1 cellular context compared by ENCODE assay signal in the genomic region with DNA sequence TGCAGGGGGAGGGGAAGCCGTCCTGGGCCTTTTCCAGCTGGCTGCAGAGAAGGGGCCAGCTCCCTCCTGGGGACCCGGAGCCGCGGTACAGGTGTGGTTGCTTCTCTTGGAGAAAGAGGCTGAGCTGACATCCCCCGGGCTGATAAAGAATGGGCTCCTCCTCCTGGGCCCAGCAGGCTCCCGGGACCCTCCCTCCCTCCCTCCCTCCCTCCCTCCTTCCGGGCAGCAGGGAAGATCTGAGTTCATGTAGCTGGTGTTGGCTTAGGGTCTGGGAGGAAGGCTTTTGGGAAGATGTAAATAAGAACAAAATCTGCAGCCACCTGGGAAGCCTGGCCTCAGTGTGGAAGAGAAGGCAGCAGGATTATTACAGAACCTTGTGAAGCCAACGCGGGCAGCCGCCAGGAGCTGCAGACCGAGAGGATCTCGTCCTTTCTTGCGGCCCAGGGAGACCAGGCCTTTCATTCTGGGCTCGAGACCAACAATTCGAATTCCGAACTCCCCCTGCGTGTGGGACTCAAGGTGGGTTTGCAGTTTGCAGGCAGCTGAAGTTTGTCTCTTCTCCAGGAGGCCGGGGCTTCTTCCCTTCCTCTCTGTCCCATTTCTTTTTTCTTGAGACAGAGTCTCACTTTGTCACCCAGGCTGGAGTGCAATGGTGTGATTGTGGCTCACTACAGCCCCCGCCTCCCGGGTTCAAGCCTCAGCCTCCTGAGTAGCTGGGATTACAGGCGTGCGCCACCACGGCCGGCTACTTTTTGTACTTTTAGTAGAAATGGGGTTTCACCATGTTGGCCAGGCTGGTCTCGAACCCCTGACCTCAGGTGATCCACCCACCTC.
TF ChIP-seq lines count a peak whose summit lies in the region.

A gene with protein sequence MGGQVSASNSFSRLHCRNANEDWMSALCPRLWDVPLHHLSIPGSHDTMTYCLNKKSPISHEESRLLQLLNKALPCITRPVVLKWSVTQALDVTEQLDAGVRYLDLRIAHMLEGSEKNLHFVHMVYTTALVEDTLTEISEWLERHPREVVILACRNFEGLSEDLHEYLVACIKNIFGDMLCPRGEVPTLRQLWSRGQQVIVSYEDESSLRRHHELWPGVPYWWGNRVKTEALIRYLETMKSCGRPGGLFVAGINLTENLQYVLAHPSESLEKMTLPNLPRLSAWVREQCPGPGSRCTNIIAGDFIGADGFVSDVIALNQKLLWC (plus strand): TSS at position 216 of the 834 bp plus-strand sequence. CDS start 2,807 bp downstream, outside the sequence.

TF ChIP-seq in HepG2, 621 proteins besides CTCF, POLR2A, EP300 and RAD21 (continued from another document and continues in another):
- TF ChIP-seq, protein P1, sequence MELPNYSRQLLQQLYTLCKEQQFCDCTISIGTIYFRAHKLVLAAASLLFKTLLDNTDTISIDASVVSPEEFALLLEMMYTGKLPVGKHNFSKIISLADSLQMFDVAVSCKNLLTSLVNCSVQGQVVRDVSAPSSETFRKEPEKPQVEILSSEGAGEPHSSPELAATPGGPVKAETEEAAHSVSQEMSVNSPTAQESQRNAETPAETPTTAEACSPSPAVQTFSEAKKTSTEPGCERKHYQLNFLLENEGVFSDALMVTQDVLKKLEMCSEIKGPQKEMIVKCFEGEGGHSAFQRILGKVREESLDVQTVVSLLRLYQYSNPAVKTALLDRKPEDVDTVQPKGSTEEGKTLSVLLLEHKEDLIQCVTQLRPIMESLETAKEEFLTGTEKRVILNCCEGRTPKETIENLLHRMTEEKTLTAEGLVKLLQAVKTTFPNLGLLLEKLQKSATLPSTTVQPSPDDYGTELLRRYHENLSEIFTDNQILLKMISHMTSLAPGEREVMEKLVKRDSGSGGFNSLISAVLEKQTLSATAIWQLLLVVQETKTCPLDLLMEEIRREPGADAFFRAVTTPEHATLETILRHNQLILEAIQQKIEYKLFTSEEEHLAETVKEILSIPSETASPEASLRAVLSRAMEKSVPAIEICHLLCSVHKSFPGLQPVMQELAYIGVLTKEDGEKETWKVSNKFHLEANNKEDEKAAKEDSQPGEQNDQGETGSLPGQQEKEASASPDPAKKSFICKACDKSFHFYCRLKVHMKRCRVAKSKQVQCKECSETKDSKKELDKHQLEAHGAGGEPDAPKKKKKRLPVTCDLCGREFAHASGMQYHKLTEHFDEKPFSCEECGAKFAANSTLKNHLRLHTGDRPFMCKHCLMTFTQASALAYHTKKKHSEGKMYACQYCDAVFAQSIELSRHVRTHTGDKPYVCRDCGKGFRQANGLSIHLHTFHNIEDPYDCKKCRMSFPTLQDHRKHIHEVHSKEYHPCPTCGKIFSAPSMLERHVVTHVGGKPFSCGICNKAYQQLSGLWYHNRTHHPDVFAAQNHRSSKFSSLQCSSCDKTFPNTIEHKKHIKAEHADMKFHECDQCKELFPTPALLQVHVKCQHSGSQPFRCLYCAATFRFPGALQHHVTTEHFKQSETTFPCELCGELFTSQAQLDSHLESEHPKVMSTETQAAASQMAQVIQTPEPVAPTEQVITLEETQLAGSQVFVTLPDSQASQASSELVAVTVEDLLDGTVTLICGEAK (IDR thresholded peaks at IDR 0.05): no peak
- TF ChIP-seq, protein P1 (CRISPR knock-in tag; IDR thresholded peaks at IDR 0.05): no peak
- peak; percentile 46; the same call in 1 of the 2 replicates for TF ChIP-seq POLR2G (IDR thresholded peaks at IDR 0.05; ENCODE audit: low read depth, low read length)
- TF ChIP-seq CBX1 (IDR thresholded peaks at IDR 0.05; ENCODE audit: low read depth): no peak
- TF ChIP-seq, protein P2, sequence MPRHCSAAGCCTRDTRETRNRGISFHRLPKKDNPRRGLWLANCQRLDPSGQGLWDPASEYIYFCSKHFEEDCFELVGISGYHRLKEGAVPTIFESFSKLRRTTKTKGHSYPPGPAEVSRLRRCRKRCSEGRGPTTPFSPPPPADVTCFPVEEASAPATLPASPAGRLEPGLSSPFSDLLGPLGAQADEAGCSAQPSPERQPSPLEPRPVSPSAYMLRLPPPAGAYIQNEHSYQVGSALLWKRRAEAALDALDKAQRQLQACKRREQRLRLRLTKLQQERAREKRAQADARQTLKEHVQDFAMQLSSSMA (CRISPR knock-in tag; IDR thresholded peaks at IDR 0.05): no peak
- TF ChIP-seq, protein P3, sequence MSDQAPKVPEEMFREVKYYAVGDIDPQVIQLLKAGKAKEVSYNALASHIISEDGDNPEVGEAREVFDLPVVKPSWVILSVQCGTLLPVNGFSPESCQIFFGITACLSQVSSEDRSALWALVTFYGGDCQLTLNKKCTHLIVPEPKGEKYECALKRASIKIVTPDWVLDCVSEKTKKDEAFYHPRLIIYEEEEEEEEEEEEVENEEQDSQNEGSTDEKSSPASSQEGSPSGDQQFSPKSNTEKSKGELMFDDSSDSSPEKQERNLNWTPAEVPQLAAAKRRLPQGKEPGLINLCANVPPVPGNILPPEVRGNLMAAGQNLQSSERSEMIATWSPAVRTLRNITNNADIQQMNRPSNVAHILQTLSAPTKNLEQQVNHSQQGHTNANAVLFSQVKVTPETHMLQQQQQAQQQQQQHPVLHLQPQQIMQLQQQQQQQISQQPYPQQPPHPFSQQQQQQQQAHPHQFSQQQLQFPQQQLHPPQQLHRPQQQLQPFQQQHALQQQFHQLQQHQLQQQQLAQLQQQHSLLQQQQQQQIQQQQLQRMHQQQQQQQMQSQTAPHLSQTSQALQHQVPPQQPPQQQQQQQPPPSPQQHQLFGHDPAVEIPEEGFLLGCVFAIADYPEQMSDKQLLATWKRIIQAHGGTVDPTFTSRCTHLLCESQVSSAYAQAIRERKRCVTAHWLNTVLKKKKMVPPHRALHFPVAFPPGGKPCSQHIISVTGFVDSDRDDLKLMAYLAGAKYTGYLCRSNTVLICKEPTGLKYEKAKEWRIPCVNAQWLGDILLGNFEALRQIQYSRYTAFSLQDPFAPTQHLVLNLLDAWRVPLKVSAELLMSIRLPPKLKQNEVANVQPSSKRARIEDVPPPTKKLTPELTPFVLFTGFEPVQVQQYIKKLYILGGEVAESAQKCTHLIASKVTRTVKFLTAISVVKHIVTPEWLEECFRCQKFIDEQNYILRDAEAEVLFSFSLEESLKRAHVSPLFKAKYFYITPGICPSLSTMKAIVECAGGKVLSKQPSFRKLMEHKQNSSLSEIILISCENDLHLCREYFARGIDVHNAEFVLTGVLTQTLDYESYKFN (CRISPR knock-in tag; conservative IDR thresholded peaks at IDR 0.05): 0 out of 2 replicates have a peak, but pooled peaks have one; percentile 19
- TF ChIP-seq HMG20A (CRISPR knock-in tag; IDR thresholded peaks at IDR 0.05; ENCODE audit: borderline replicate concordance): no peak
- TF ChIP-seq ZMYM4 (CRISPR knock-in tag; IDR thresholded peaks at IDR 0.05): no peak
- TF ChIP-seq ZFP82 (CRISPR knock-in tag; IDR thresholded peaks at IDR 0.05; ENCODE audit: borderline replicate concordance): no peak
- no peak for TF ChIP-seq MAFF (IDR thresholded peaks at IDR 0.05; ENCODE audit: low read depth, low read length)
- TF ChIP-seq TBX2 (CRISPR knock-in tag; IDR thresholded peaks at IDR 0.05; ENCODE audit: borderline replicate concordance): peak; percentile 27; the same call in 1 of the 2 replicates
- no peak for TF ChIP-seq SCMH1 (CRISPR knock-in tag; IDR thresholded peaks at IDR 0.05; ENCODE audit: borderline replicate concordance)
- TF ChIP-seq ZFAT (CRISPR knock-in tag; conservative IDR thresholded peaks at IDR 0.05): no peak
- TF ChIP-seq HMG20B (CRISPR knock-in tag; conservative IDR thresholded peaks at IDR 0.05): no peak
- no peak for TF ChIP-seq SIN3B (IDR thresholded peaks at IDR 0.05; ENCODE audit: low read length)
- no peak for TF ChIP-seq ZNF30 (CRISPR knock-in tag; IDR thresholded peaks at IDR 0.05)
- TF ChIP-seq, protein P4, sequence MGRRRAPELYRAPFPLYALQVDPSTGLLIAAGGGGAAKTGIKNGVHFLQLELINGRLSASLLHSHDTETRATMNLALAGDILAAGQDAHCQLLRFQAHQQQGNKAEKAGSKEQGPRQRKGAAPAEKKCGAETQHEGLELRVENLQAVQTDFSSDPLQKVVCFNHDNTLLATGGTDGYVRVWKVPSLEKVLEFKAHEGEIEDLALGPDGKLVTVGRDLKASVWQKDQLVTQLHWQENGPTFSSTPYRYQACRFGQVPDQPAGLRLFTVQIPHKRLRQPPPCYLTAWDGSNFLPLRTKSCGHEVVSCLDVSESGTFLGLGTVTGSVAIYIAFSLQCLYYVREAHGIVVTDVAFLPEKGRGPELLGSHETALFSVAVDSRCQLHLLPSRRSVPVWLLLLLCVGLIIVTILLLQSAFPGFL (CRISPR knock-in tag; IDR thresholded peaks at IDR 0.05): no peak
- TF ChIP-seq ZFP1 (CRISPR knock-in tag; IDR thresholded peaks at IDR 0.05): no peak
- no peak for TF ChIP-seq CHD4 (IDR thresholded peaks at IDR 0.05; ENCODE audit: borderline replicate concordance, low read length)
- no peak for TF ChIP-seq MATR3 (CRISPR knock-in tag; IDR thresholded peaks at IDR 0.05)
- TF ChIP-seq STAG1 (CRISPR knock-in tag; IDR thresholded peaks at IDR 0.05): 0 out of 2 replicates have a peak, but pooled peaks have one; percentile 7
- no peak for TF ChIP-seq ZNF558 (CRISPR knock-in tag; IDR thresholded peaks at IDR 0.05; ENCODE audit: borderline replicate concordance)
- TF ChIP-seq KMT2B (CRISPR knock-in tag; IDR thresholded peaks at IDR 0.05): no peak
- no peak for TF ChIP-seq ZNF557 (CRISPR knock-in tag; IDR thresholded peaks at IDR 0.05)
- no peak for TF ChIP-seq SIX1 (CRISPR knock-in tag; IDR thresholded peaks at IDR 0.05; ENCODE audit: borderline replicate concordance)
- no peak for TF ChIP-seq ZNF709 (CRISPR knock-in tag; IDR thresholded peaks at IDR 0.05)
- TF ChIP-seq SKI (IDR thresholded peaks at IDR 0.05; ENCODE audit: partially characterized antibody): no peak
- no peak for TF ChIP-seq HOXD1 (CRISPR knock-in tag; IDR thresholded peaks at IDR 0.05)
- TF ChIP-seq RELA (CRISPR knock-in tag; IDR thresholded peaks at IDR 0.05): no peak
- TF ChIP-seq RBFOX2 (IDR thresholded peaks at IDR 0.05; ENCODE audit: low read depth, low read length): peak; percentile 61
- TF ChIP-seq SRF (IDR thresholded peaks at IDR 0.05; ENCODE audit: low read depth, low read length): no peak
- peak; percentile 54 for TF ChIP-seq RBM22 (optimal IDR thresholded peaks at IDR 0.05; ENCODE audit: low read length)
- no peak for TF ChIP-seq ARHGAP35 (CRISPR knock-in tag; IDR thresholded peaks at IDR 0.05; ENCODE audit: borderline replicate concordance)
- TF ChIP-seq POGZ (CRISPR knock-in tag; IDR thresholded peaks at IDR 0.05): no peak; the same call in 1 of the 2 replicates
- TF ChIP-seq, protein P5, sequence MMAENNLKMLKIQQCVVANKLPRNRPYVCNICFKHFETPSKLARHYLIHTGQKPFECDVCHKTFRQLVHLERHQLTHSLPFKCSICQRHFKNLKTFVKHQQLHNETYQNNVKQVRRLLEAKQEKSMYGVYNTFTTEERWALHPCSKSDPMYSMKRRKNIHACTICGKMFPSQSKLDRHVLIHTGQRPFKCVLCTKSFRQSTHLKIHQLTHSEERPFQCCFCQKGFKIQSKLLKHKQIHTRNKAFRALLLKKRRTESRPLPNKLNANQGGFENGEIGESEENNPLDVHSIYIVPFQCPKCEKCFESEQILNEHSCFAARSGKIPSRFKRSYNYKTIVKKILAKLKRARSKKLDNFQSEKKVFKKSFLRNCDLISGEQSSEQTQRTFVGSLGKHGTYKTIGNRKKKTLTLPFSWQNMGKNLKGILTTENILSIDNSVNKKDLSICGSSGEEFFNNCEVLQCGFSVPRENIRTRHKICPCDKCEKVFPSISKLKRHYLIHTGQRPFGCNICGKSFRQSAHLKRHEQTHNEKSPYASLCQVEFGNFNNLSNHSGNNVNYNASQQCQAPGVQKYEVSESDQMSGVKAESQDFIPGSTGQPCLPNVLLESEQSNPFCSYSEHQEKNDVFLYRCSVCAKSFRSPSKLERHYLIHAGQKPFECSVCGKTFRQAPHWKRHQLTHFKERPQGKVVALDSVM (CRISPR knock-in tag; IDR thresholded peaks at IDR 0.05): peak; percentile 72
- no peak for TF ChIP-seq ATF7 (IDR thresholded peaks at IDR 0.05)
- TF ChIP-seq ATF7 (CRISPR knock-in tag; IDR thresholded peaks at IDR 0.05): no peak
- TF ChIP-seq MZF1 (CRISPR knock-in tag; IDR thresholded peaks at IDR 0.05; ENCODE audit: borderline replicate concordance): no peak
- TF ChIP-seq ZNF790 (CRISPR knock-in tag; IDR thresholded peaks at IDR 0.05; ENCODE audit: borderline replicate concordance): no peak
- TF ChIP-seq ZNF33A (CRISPR knock-in tag; IDR thresholded peaks at IDR 0.05; ENCODE audit: borderline replicate concordance): no peak
- TF ChIP-seq ZKSCAN5 (CRISPR knock-in tag; IDR thresholded peaks at IDR 0.05): no peak
- no peak for TF ChIP-seq SIX4 (CRISPR knock-in tag; IDR thresholded peaks at IDR 0.05)
- TF ChIP-seq ZNF652 (CRISPR knock-in tag; IDR thresholded peaks at IDR 0.05; ENCODE audit: borderline replicate concordance, low read depth): no peak
- no peak for TF ChIP-seq FOXA1 (IDR thresholded peaks at IDR 0.05)
- TF ChIP-seq FOXA1 (CRISPR knock-in tag; IDR thresholded peaks at IDR 0.05): no peak
- peak; percentile 25 for TF ChIP-seq YY1 (IDR thresholded peaks at IDR 0.05; ENCODE audit: insufficient read depth, insufficient replicate concordance, low read depth, low read length)
- TF ChIP-seq ZMYM2 (CRISPR knock-in tag; IDR thresholded peaks at IDR 0.05): no peak
